ENCODE assay signal across 1 cellular context in genomic region chr14:96104469-96105057, GRCh38.
TF ChIP-seq lines count a peak whose summit lies in the region.

No MANE protein-coding gene starts in this region.

TF ChIP-seq in A549, 52 proteins besides CTCF, POLR2A, EP300 and RAD21 (continued from another document):
- TF ChIP-seq HMGXB4 (CRISPR knock-in tag; IDR thresholded peaks at IDR 0.05; ENCODE audit: borderline replicate concordance) = no peak
- no peak for TF ChIP-seq NR3C1 (IDR thresholded peaks at IDR 0.05)
- TF ChIP-seq NPAS2 (CRISPR knock-in tag; IDR thresholded peaks at IDR 0.05; ENCODE audit: borderline replicate concordance) = no peak
- TF ChIP-seq KDM1A (IDR thresholded peaks at IDR 0.05; ENCODE audit: low read depth) = no peak
- peak; percentile 96 to 97 for TF ChIP-seq CEBPB (IDR thresholded peaks at IDR 0.05)
- peak; percentile 95 to 97 for TF ChIP-seq JUN (IDR thresholded peaks at IDR 0.05)
- no peak for TF ChIP-seq REST (IDR thresholded peaks at IDR 0.05)
- peak; percentile 94 for TF ChIP-seq HOXB13 (CRISPR knock-in tag; IDR thresholded peaks at IDR 0.05; ENCODE audit: low read depth)
- TF ChIP-seq RARB (CRISPR knock-in tag; IDR thresholded peaks at IDR 0.05) = peak; percentile 70
- no peak for TF ChIP-seq TFCP2L1 (CRISPR knock-in tag; IDR thresholded peaks at IDR 0.05)
- no peak for TF ChIP-seq SREBF2 (IDR thresholded peaks at IDR 0.05)
- no peak for TF ChIP-seq POLR2AphosphoS2 (conservative IDR thresholded peaks at IDR 0.05; ENCODE audit: low read length)
- peak; percentile 76; the same call in 1 of the 2 replicates for TF ChIP-seq HOXB5 (CRISPR knock-in tag; IDR thresholded peaks at IDR 0.05)
- TF ChIP-seq RFX5 (IDR thresholded peaks at IDR 0.05) = no peak
- TF ChIP-seq EHF (CRISPR knock-in tag; IDR thresholded peaks at IDR 0.05) = peak; percentile 70; the same call in 1 of the 2 replicates
- no peak for TF ChIP-seq FOXS1 (CRISPR knock-in tag; IDR thresholded peaks at IDR 0.05)
- peak; percentile 71 for TF ChIP-seq SMC3 (IDR thresholded peaks at IDR 0.05)
- no peak for TF ChIP-seq CBX8 (IDR thresholded peaks at IDR 0.05)
- TF ChIP-seq ZC3H11A (IDR thresholded peaks at IDR 0.05) = no peak
- no peak for TF ChIP-seq MAFK (IDR thresholded peaks at IDR 0.05; ENCODE audit: partially characterized antibody)
- peak; percentile 96 for TF ChIP-seq ATOH8 (CRISPR knock-in tag; IDR thresholded peaks at IDR 0.05; ENCODE audit: low read depth)
- TF ChIP-seq TP53 (CRISPR knock-in tag; IDR thresholded peaks at IDR 0.05) = no peak
- TF ChIP-seq CHD2 (IDR thresholded peaks at IDR 0.05; ENCODE audit: low read length, partially characterized antibody) = no peak
- no peak for TF ChIP-seq CBX2 (IDR thresholded peaks at IDR 0.05; ENCODE audit: borderline replicate concordance, low read depth)
- peak; percentile 96 for TF ChIP-seq GATA3 (IDR thresholded peaks at IDR 0.05; ENCODE audit: borderline replicate concordance)
- peak; percentile 55; the same call in 1 of the 2 replicates for TF ChIP-seq HEYL (CRISPR knock-in tag; IDR thresholded peaks at IDR 0.05)
- no peak for TF ChIP-seq KDM5A (IDR thresholded peaks at IDR 0.05)
- TF ChIP-seq EHMT2 (IDR thresholded peaks at IDR 0.05; ENCODE audit: low read depth) = no peak
- no peak for TF ChIP-seq ZFP36 (IDR thresholded peaks at IDR 0.05; ENCODE audit: borderline replicate concordance, partially characterized antibody)
- TF ChIP-seq MAZ (IDR thresholded peaks at IDR 0.05; ENCODE audit: borderline replicate concordance, low read depth, low read length) = no peak
- TF ChIP-seq JUNB (IDR thresholded peaks at IDR 0.05) = peak; percentile 87
- TF ChIP-seq RNF2 (IDR thresholded peaks at IDR 0.05; ENCODE audit: borderline replicate concordance, low read depth) = no peak
- no peak for TF ChIP-seq ESRRA (IDR thresholded peaks at IDR 0.05; ENCODE audit: borderline replicate concordance, low read length)
- peak; percentile 84 for TF ChIP-seq USF2 (IDR thresholded peaks at IDR 0.05)
- TF ChIP-seq MAX (IDR thresholded peaks at IDR 0.05) = peak; percentile 97
- no peak for TF ChIP-seq ZSCAN20 (CRISPR knock-in tag; IDR thresholded peaks at IDR 0.05)
- no peak for TF ChIP-seq ELK1 (IDR thresholded peaks at IDR 0.05; ENCODE audit: low read depth, low read length)
- TF ChIP-seq NFE2L2 (conservative IDR thresholded peaks at IDR 0.05; ENCODE audit: low read length) = no peak
- no peak for TF ChIP-seq RCOR1 (IDR thresholded peaks at IDR 0.05; ENCODE audit: low read depth, low read length)
- TF ChIP-seq MYC (IDR thresholded peaks at IDR 0.05; ENCODE audit: borderline replicate concordance, low read length) = peak; percentile 38; the same call in 1 of the 2 replicates
- peak; percentile 87 for TF ChIP-seq HES2 (IDR thresholded peaks at IDR 0.05)
- TF ChIP-seq BCL3 (IDR thresholded peaks at IDR 0.05) = peak; percentile 86; the same call in 1 of the 3 replicates
- peak; percentile 78; the same call in 1 of the 2 replicates for TF ChIP-seq HOXA7 (CRISPR knock-in tag; IDR thresholded peaks at IDR 0.05)
- TF ChIP-seq ZNF302 (CRISPR knock-in tag; IDR thresholded peaks at IDR 0.05) = peak; percentile 52; the same call in 1 of the 2 replicates
